14 cellular contexts compared by ENCODE assay signal in the genomic region with DNA sequence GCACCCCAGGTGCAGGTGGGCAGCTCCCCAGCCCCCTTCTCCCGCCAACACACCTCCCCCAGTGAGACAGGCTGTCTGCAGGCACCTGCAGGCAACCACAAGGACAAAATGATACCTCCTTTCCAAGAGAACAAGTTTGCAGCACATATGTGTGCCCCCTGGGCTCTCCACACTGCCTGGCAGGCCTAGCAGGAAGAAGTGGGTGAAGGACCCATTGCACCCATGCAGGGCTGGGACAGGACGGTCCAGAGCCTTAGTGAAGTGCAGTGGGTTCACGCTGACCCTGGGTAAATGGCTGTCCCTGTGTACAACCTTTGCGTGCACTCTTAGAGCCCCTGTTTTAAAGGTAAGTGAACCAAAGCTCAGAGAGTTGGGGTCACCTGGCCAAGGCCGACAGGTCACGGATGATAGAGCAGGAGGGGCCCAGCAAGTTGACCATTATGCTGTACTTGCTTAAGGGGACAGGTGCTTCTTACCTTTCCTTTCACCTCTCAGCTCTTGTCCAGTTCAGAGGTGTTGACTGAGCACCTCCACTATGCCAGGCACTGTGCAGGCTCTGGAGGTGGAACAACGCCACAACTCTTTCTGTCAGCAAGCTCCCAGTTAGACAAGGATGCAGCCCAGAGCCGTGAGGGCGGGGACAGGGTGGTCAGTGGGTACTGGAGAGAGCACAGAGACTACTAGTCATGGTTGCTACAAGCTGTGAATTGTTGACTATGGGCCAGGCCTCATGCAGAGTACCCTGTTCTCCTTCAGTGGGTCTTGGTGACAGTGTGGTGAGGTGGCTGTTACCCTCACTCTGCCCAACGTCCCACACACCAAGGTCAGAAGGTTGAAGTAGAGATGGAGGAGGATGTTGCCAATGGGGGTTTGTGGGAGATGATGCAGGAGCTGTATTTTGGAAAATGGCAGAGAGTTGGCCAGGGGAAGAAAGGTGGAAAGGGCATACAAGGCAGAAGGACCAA.
DNase-seq lines count a peak whose midpoint lies in the region; ATAC-seq and TF ChIP-seq lines count a peak whose summit lies in the region.
"Had no signal": no experiment of that assay in that cellular context is flagged by ENCODE, and none has a peak within 500 bp of the region (broad histone marks: within the 10 kb centered on the region; RNA-seq: fewer than 3 reads in every experiment).

No MANE protein-coding gene starts in this region.

- no peak overlapping the region for H3K27ac Mint-ChIP-seq in natural killer cell

- no peak for ATAC-seq in natural killer cell
- ATAC-seq in GM19397 (IDR thresholded peaks at IDR 0.05; ENCODE audit: unreplicated experiment) = no peak
- ATAC-seq in HG02870 (IDR thresholded peaks at IDR 0.05; ENCODE audit: unreplicated experiment) = no peak
- ATAC-seq: Panc1 had no signal

- H3K9me3 Mint-ChIP-seq in natural killer cell = no peaks in the 10 kb centered on the region

- TF ChIP-seq CTCF in natural killer cell (IDR thresholded peaks at IDR 0.05) = no peak

- H3K27me3 Mint-ChIP-seq in natural killer cell (ENCODE audit: low read depth in 2 of 2) = peaks cover 0 to 5% of the 10 kb centered on the region in 2 donors

- intact Hi-C loops in natural killer cell (cut with micrococcal nuclease) = no loop called here

- H3K4me1 Mint-ChIP-seq in natural killer cell = peaks cover 0 to 4% of the 10 kb centered on the region in 2 donors

- H3K36me3 Mint-ChIP-seq in natural killer cell = no peaks in the 10 kb centered on the region

- peak; percentile 49 for DNase-seq in activated CD8-positive, alpha-beta memory T cell treated with anti-CD3 and anti-CD28 coated beads for 24 hours
- no peak for DNase-seq in activated CD8-positive, alpha-beta memory T cell treated with anti-CD3 and anti-CD28 coated beads, Interleukin-2, amount 50 U/mL, for 4 hours
- DNase-seq in activated CD8-positive, alpha-beta memory T cell treated with anti-CD3 and anti-CD28 coated beads, Interleukin-2, amount 50 U/mL, for 48 hours = peak; percentile 39
- DNase-seq in natural killer cell = peak; percentile 3
- peak; percentile 17 for DNase-seq in ureter (ENCODE audit: low spot score)
- no peak for DNase-seq in AML-193 (lab: John Stamatoyannopoulos, UW)
- DNase-seq: DND-41, HCEC 1CT, KG1, NCI-H1436 treated with DMSO at 0.1 percent for 48 hours, NCI-H2029 treated with DMSO at 0.1 percent for 48 hours had no signal

- no peak overlapping the region for H3K4me3 Mint-ChIP-seq in natural killer cell

Comparison
In these comparisons a context has a peak if more than half of its experiments do, and no peak if none do; other contexts are left out.
1. DNase-seq: peak in activated CD8-positive, alpha-beta memory T cell treated with anti-CD3 and anti-CD28 coated beads for 24 hours (single experiment), activated CD8-positive, alpha-beta memory T cell treated with anti-CD3 and anti-CD28 coated beads, Interleukin-2, amount 50 U/mL, for 48 hours (single experiment), natural killer cell (single experiment) and ureter (single experiment); none in activated CD8-positive, alpha-beta memory T cell treated with anti-CD3 and anti-CD28 coated beads, Interleukin-2, amount 50 U/mL, for 4 hours (single experiment) and AML-193 (0 of 2).